ENCODE assay signal across 10 cellular contexts in the genomic region with DNA sequence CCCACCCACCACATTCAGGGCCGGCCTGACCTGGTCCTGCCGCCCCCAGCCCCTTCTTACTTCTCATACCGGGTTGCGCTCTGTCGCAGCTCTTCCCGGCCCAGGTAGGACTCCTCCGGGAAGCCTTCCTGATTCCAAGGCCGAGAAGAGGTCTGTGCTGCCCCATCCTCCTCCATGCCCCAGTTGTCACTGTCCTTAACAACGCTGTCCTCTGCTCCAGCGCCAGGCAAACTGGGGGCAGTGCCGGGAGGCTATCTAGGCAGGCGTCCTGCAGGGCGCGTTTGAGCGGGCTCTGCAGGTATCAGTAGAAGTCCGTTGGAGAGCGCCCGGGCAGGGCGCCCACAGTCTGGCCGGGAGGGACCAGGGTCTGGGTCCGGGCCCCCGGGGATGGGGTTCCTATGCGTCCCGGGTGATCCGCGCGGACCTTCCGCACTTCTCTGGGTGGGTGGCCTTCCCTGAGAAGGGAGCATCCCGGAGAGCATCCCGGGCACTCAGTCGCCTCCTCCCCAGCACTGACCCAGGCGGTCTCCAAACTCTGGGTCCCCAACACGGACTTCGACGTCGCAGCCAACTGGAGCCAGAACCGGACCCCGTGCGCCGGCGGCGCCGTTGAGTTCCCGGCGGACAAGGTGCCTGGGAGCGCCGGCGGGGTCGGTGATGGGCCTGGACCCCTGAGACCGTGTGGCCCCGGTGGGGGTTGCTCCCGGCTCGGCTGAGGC. TPM values are rescaled to one million over a fixed set of nuclear protein-coding genes. Genes with fewer than 3 reads are reported as not detected.
DNase-seq lines count a peak whose midpoint lies in the region; ATAC-seq and TF ChIP-seq lines count a peak whose summit lies in the region.
"Had no signal": no experiment of that assay in that cellular context is flagged by ENCODE, and none has a peak within 500 bp of the region (broad histone marks: within the 10 kb centered on the region; RNA-seq: fewer than 3 reads in every experiment).

No MANE protein-coding gene starts in this region.

- peaks cover 0 to 29% (median 15%) of the 10 kb centered on the region in 4 donors for H3K4me1 ChIP-seq in Peyer's patch

- no peak overlapping the region for H3K4me3 Mint-ChIP-seq in nephron progenitor cell

- TF ChIP-seq CTCF in Peyer's patch (IDR thresholded peaks at IDR 0.05) = no peak
- TF ChIP-seq CTCF in fibroblast of mammary gland (conservative IDR thresholded peaks at IDR 0.05; ENCODE audit: control insufficient read depth, insufficient read depth, low read depth, low read length) = no peak
- no peak for TF ChIP-seq CTCF in nephron progenitor cell (IDR thresholded peaks at IDR 0.05)

- H3K4me1 Mint-ChIP-seq in nephron progenitor cell = no peaks in the 10 kb centered on the region

- H3K27ac Mint-ChIP-seq in nephron progenitor cell = no peak overlapping the region

- H3K4me3 ChIP-seq in GM08714 (ENCODE audit: low read length) (peak overlapping the region; percentile 19; the same call in 1 of the 2 replicates), Peyer's patch (peak overlapping the region; percentile 45 to 70 (median 57)), fibroblast of mammary gland (ENCODE audit: control insufficient read depth, low read depth, low read length) (peak overlapping the region; percentile 13), skeletal muscle cell (ENCODE audit: low read depth, low read length) (peak overlapping the region; percentile 30)

- peak overlapping the region; percentile 25 to 94 (median 78) for H3K27ac ChIP-seq in Peyer's patch
- H3K27ac ChIP-seq: ascending aorta had no signal

- no peak for ATAC-seq in GM19328 (IDR thresholded peaks at IDR 0.05; ENCODE audit: unreplicated experiment)
- ATAC-seq in HG02840 (IDR thresholded peaks at IDR 0.05; ENCODE audit: low FRiP score, unreplicated experiment) = no peak

- DNase-seq in Peyer's patch (peak in 1 of 3 donors; percentile 67), fibroblast of mammary gland (ENCODE audit: low read depth) (no peak), skeletal muscle cell (ENCODE audit: low read depth) (no peak), nephron progenitor cell (no peak)
- DNase-seq: kidney glomerular epithelial cell had no signal

- H3K27me3 Mint-ChIP-seq in nephron progenitor cell (ENCODE audit: low read depth, poor library complexity) = peaks cover 33% of the 10 kb centered on the region

- TF ChIP-seq POLR2A in Peyer's patch (IDR thresholded peaks at IDR 0.05) = no peak

- peaks cover 0 to 9% of the 10 kb centered on the region in 2 donors for H3K27me3 ChIP-seq in Peyer's patch

- no peaks in the 10 kb centered on the region for H3K36me3 ChIP-seq in Peyer's patch
- H3K36me3 ChIP-seq: ascending aorta had no signal

- H3K9me3 ChIP-seq in Peyer's patch = no peaks in the 10 kb centered on the region
- H3K9me3 ChIP-seq: ascending aorta had no signal

- no peaks in the 10 kb centered on the region for H3K36me3 Mint-ChIP-seq in nephron progenitor cell (ENCODE audit: low read depth)

- no peaks in the 10 kb centered on the region for H3K9me3 Mint-ChIP-seq in nephron progenitor cell

RNA-seq across cellular contexts. Expression of a gene that starts 0.9 kb away (rescaled TPM):
- total RNA-seq in Peyer's patch = 1,000 to 10,000 TPM in 1 of 4 donors, 100 to 1,000 TPM in 2, 10 to 100 TPM in 1; 89.1 to 1,110 (median 806) TPM
- total RNA-seq: H4 had no signal
